11 cellular contexts compared by ENCODE assay signal in genomic region chr7:66125052-66125694, GRCh38. TPM values are rescaled to one million over a fixed set of nuclear protein-coding genes. Genes with fewer than 3 reads are reported as not detected.
DNase-seq lines count a peak whose midpoint lies in the region; ATAC-seq and TF ChIP-seq lines count a peak whose summit lies in the region.
"Had no signal": no experiment of that assay in that cellular context is flagged by ENCODE, and none has a peak within 500 bp of the region (broad histone marks: within the 10 kb centered on the region; RNA-seq: fewer than 3 reads in every experiment).

No MANE protein-coding gene starts in this region.

- no peaks in the 10 kb centered on the region for H3K36me3 ChIP-seq in naive thymus-derived CD4-positive, alpha-beta T cell (ENCODE audit: control insufficient read depth in 2 of 3, insufficient read depth in 3 of 3, low read length in 3 of 3)

- peaks cover 25% of the 10 kb centered on the region for H3K4me1 Mint-ChIP-seq in CD14-positive monocyte
- peaks cover 24 to 62% (median 48%) of the 10 kb centered on the region in 7 donors for H3K4me1 Mint-ChIP-seq in naive thymus-derived CD4-positive, alpha-beta T cell

- peak; percentile 72 for ATAC-seq in naive thymus-derived CD4-positive, alpha-beta T cell

- no peak for TF ChIP-seq CTCF in CD14-positive monocyte (IDR thresholded peaks at IDR 0.05)
- no peak for TF ChIP-seq CTCF in NB4 (IDR thresholded peaks at IDR 0.05; ENCODE audit: low read depth, low read length)

- no peaks in the 10 kb centered on the region for H3K9me3 Mint-ChIP-seq in CD14-positive monocyte
- no peaks in the 10 kb centered on the region for H3K9me3 Mint-ChIP-seq in naive thymus-derived CD4-positive, alpha-beta T cell

- H3K36me3 Mint-ChIP-seq in CD14-positive monocyte: peaks cover 7 to 33% of the 10 kb centered on the region in 2 donors
- H3K36me3 Mint-ChIP-seq in naive thymus-derived CD4-positive, alpha-beta T cell: peaks cover 0 to 5% (median 3%) of the 10 kb centered on the region in 5 donors

- no peaks in the 10 kb centered on the region for H3K9me3 ChIP-seq in naive thymus-derived CD4-positive, alpha-beta T cell (ENCODE audit: control insufficient read depth in 2 of 3, low read length in 3 of 3)

- POLR2A ChIA-PET in naive thymus-derived CD4-positive, alpha-beta T cell (lab: Charles Lee): interaction anchor here (1.1 kb wide), 1 partner anchor 10 kb away, joined by 4 read pairs; the partner anchor contains the start of gene CRCP

- H3K27me3 ChIP-seq in naive thymus-derived CD4-positive, alpha-beta T cell (ENCODE audit: control insufficient read depth in 2 of 2, insufficient read depth in 2 of 2, low read length in 2 of 2): no peaks in the 10 kb centered on the region

- H3K27ac Mint-ChIP-seq in CD14-positive monocyte: peak overlapping the region in 5 of 7 donors; percentile 16 to 73 (median 56)
- peak overlapping the region in 8 of 9 donors; percentile 33 to 82 (median 54) for H3K27ac Mint-ChIP-seq in naive thymus-derived CD4-positive, alpha-beta T cell

- DNase-seq in CD14-positive monocyte (ENCODE audit: low spot score): no peak
- DNase-seq in NB4 (ENCODE audit: low read depth): peak; percentile 32
- peak in 5 of 61 donors; percentile 2 to 24 (median 3) for DNase-seq in caudate nucleus (lab: John Stamatoyannopoulos, UW)
- DNase-seq in naive thymus-derived CD4-positive, alpha-beta T cell: peak in 2 of 9 donors; percentile 11 to 25
- DNase-seq in iPS-NIHi11 (ENCODE audit: low spot score): no peak
- no peak for DNase-seq in NCI-H187 (lab: John Stamatoyannopoulos, UW)
- no peak for DNase-seq in D341Med (ENCODE audit: low spot score)
- no peak for DNase-seq in NCI-H2029 (lab: John Stamatoyannopoulos, UW)
- DNase-seq: activated effector memory CD4-positive, alpha-beta T cell treated with anti-CD3 and anti-CD28 coated beads, Interleukin-2, amount 50 U/mL, for 16 hours; NCI-H1436 treated with DMSO at 0.1 percent for 48 hours; stimulated activated CD4-positive, alpha-beta T cell treated with anti-CD3 and anti-CD28 coated beads, Interleukin-1b, Interleukin-23, amount 100 ng/mL, for 48 hours had no signal

- H3K4me3 ChIP-seq in NB4 (ENCODE audit: low read depth, low read length): no peak overlapping the region
- H3K4me3 ChIP-seq in naive thymus-derived CD4-positive, alpha-beta T cell (ENCODE audit: low read length): no peak overlapping the region

- no peak overlapping the region for H3K4me3 Mint-ChIP-seq in CD14-positive monocyte
- peak overlapping the region in 6 of 10 donors; percentile 4 to 54 (median 15) for H3K4me3 Mint-ChIP-seq in naive thymus-derived CD4-positive, alpha-beta T cell

- H3K27ac ChIP-seq in caudate nucleus (ENCODE audit: low read depth, low read length): peak overlapping the region; percentile 44
- no peak overlapping the region for H3K27ac ChIP-seq in naive thymus-derived CD4-positive, alpha-beta T cell (ENCODE audit: low read depth, low read length)

- TF ChIP-seq POLR2A in NB4 (IDR thresholded peaks at IDR 0.05; ENCODE audit: extremely low read depth, insufficient read length): no peak

- intact Hi-C loops in CD14-positive monocyte (cut with micrococcal nuclease): no loop called here
- intact Hi-C loops in naive thymus-derived CD4-positive, alpha-beta T cell (cut with micrococcal nuclease): no loop called here

- peaks cover 0 to 16% of the 10 kb centered on the region in 2 donors for H3K4me1 ChIP-seq in naive thymus-derived CD4-positive, alpha-beta T cell (ENCODE audit: control insufficient read depth in 2 of 2, insufficient read depth in 2 of 2, low read length in 2 of 2)

- peaks cover 0 to 1% (median 0%) of the 10 kb centered on the region in 3 donors for H3K27me3 Mint-ChIP-seq in CD14-positive monocyte (ENCODE audit: low read depth in 3 of 3)
- H3K27me3 Mint-ChIP-seq in naive thymus-derived CD4-positive, alpha-beta T cell: no peaks in the 10 kb centered on the region

- CTCF ChIA-PET in naive thymus-derived CD4-positive, alpha-beta T cell (lab: Charles Lee): no interaction called here

RNA-seq across cellular contexts. Expression of gene CRCP, which starts 10.5 kb away (rescaled TPM):
- 10 to 100 TPM; 14.0 to 15.5 TPM for polyA plus RNA-seq in CD14-positive monocyte
- 10 to 100 TPM; 29.8 to 37.9 (median 34.0) TPM for total RNA-seq in naive thymus-derived CD4-positive, alpha-beta T cell
- 10 to 100 TPM; 27.3 to 32.1 TPM for polyA plus RNA-seq in naive thymus-derived CD4-positive, alpha-beta T cell

RNA-seq across cellular contexts. Expression of gene ASL, which starts 49.6 kb away (rescaled TPM):
- 10 to 100 TPM; 29.7 to 35.9 TPM for polyA plus RNA-seq in CD14-positive monocyte
- total RNA-seq in naive thymus-derived CD4-positive, alpha-beta T cell: 10 to 100 TPM; 11.3 to 29.7 (median 12.8) TPM
- 1 to 10 TPM; 4.9 to 6.7 TPM for polyA plus RNA-seq in naive thymus-derived CD4-positive, alpha-beta T cell

Comparison
In these comparisons a context has a peak if more than half of its experiments do, and no peak if none do; other contexts are left out.
1. H3K4me3 Mint-ChIP-seq: peak in naive thymus-derived CD4-positive, alpha-beta T cell (6 of 10); none in CD14-positive monocyte (0 of 2).